Comparison of ENCODE assay signal across 7 cellular contexts in genomic region chr2:8613207-8613999, GRCh38.
DNase-seq lines count a peak whose midpoint lies in the region; ATAC-seq and TF ChIP-seq lines count a peak whose summit lies in the region.
"Not testable (repeated sequence)": the region's sequence is repeated elsewhere in the genome, so short reads cannot be mapped to it uniquely, and the experiment has no call there.

No MANE protein-coding gene starts in this region.

- H3K14ac ChIP-seq in trophoblast cell (ENCODE audit: low read length) = peak overlapping the region; percentile 42

- not testable (repeated sequence) for H3K36me3 Mint-ChIP-seq in activated T-cell treated with anti-CD3 and anti-CD28 coated beads, Interleukin-2, amount 50 U/mL, for 24 hours (ENCODE audit: low read depth); chondrocyte (ENCODE audit: low read depth); mesothelial cell of epicardium; type B pancreatic cell

- not testable (repeated sequence) for H3K4ac ChIP-seq in trophoblast cell (ENCODE audit: low read depth, low read length)

- ATAC-seq in lower lobe of right lung = not testable (repeated sequence)

- not testable (repeated sequence) for H3K4me2 ChIP-seq in trophoblast cell (ENCODE audit: low read length)

- H4K91ac ChIP-seq in trophoblast cell (ENCODE audit: low read depth, low read length) = not testable (repeated sequence)

- H3K79me1 ChIP-seq in trophoblast cell (ENCODE audit: low read length) = peaks cover 17% of the 10 kb centered on the region

- H2AFZ ChIP-seq in trophoblast cell (ENCODE audit: insufficient read depth, low read length, poor library complexity) = not testable (repeated sequence)

- H3K27me3 Mint-ChIP-seq in activated T-cell treated with anti-CD3 and anti-CD28 coated beads, Interleukin-2, amount 50 U/mL, for 24 hours; mesothelial cell of epicardium (ENCODE audit: low read depth); type B pancreatic cell: not testable (repeated sequence)
- H3K27me3 Mint-ChIP-seq in chondrocyte (ENCODE audit: low read depth) = peaks cover 21% of the 10 kb centered on the region

- not testable (repeated sequence) for H2AK5ac ChIP-seq in trophoblast cell (ENCODE audit: low read length)

- H3K27ac Mint-ChIP-seq in activated T-cell treated with anti-CD3 and anti-CD28 coated beads, Interleukin-2, amount 50 U/mL, for 24 hours; chondrocyte (ENCODE audit: unreplicated experiment): not testable (repeated sequence)
- H3K27ac Mint-ChIP-seq in mesothelial cell of epicardium = peak overlapping the region; percentile 60
- H3K27ac Mint-ChIP-seq in type B pancreatic cell = peak overlapping the region; percentile 38

- H4K8ac ChIP-seq in trophoblast cell (ENCODE audit: low read depth, low read length) = not testable (repeated sequence)

- H3K4me1 ChIP-seq in lower lobe of right lung = not testable (repeated sequence)
- H3K4me1 ChIP-seq in trophoblast cell (ENCODE audit: control insufficient read depth in 1 of 2, insufficient read depth in 2 of 2, low read length in 2 of 2) = peaks cover 8 to 19% of the 10 kb centered on the region in 2 experiments

- intact Hi-C loops in lower lobe of right lung (cut with DNase I) = not testable (repeated sequence)

- H2BK12ac ChIP-seq in trophoblast cell (ENCODE audit: low read length) = not testable (repeated sequence)

- H2BK120ac ChIP-seq in trophoblast cell (ENCODE audit: insufficient read depth, low read length, poor library complexity) = not testable (repeated sequence)

- H2BK5ac ChIP-seq in trophoblast cell (ENCODE audit: low read depth, low read length, poor library complexity) = not testable (repeated sequence)

- not testable (repeated sequence) for H3K23ac ChIP-seq in trophoblast cell (ENCODE audit: low read length)

- H3K18ac ChIP-seq in trophoblast cell (ENCODE audit: low read length) = not testable (repeated sequence)

- H3K9me3 Mint-ChIP-seq in activated T-cell treated with anti-CD3 and anti-CD28 coated beads, Interleukin-2, amount 50 U/mL, for 24 hours; chondrocyte (ENCODE audit: low read depth): not testable (repeated sequence)
- H3K9me3 Mint-ChIP-seq in mesothelial cell of epicardium (peaks cover 11% of the 10 kb centered on the region), type B pancreatic cell (peaks cover 11% of the 10 kb centered on the region)

- H3K4me3 ChIP-seq in lower lobe of right lung; trophoblast cell (ENCODE audit: low read depth, low read length): not testable (repeated sequence)

- H3K36me3 ChIP-seq in lower lobe of right lung; trophoblast cell (ENCODE audit: control insufficient read depth in 1 of 2, insufficient read depth in 2 of 2, low read length in 2 of 2): not testable (repeated sequence)

- DNase-seq in activated T-cell treated with anti-CD3 and anti-CD28 coated beads, Interleukin-2, amount 50 U/mL, for 24 hours = peak; percentile 14
- DNase-seq in chondrocyte (ENCODE audit: low spot score) = peak; percentile 50
- DNase-seq in islet precursor cell = peak; percentile 14
- DNase-seq in lower lobe of right lung = peak; percentile 14
- not testable (repeated sequence) for DNase-seq in mesothelial cell of epicardium (ENCODE audit: low spot score in 2 of 2, unreplicated experiment in 2 of 2); trophoblast cell; type B pancreatic cell (ENCODE audit: extremely low spot score, unreplicated experiment)

- TF ChIP-seq CTCF in chondrocyte (IDR thresholded peaks at IDR 0.05); lower lobe of right lung (IDR thresholded peaks at IDR 0.05); mesothelial cell of epicardium (IDR thresholded peaks at IDR 0.05; ENCODE audit: unreplicated experiment); type B pancreatic cell (conservative IDR thresholded peaks at IDR 0.05): not testable (repeated sequence)

- not testable (repeated sequence) for H3K9ac ChIP-seq in trophoblast cell (ENCODE audit: low read length)

- WGBS in trophoblast cell (ENCODE audit: extremely low coverage, insufficient coverage, insufficient read length) = no CpG with 5 or more reads among the region's 8 CpGs

- H3K79me2 ChIP-seq in trophoblast cell (ENCODE audit: control insufficient read depth, insufficient read depth, low read length, poor library complexity) = not testable (repeated sequence)

- not testable (repeated sequence) for H3K9me3 ChIP-seq in lower lobe of right lung; trophoblast cell (ENCODE audit: insufficient read depth, low read depth, low read length)

- peaks cover 13% of the 10 kb centered on the region for H3K4me1 Mint-ChIP-seq in activated T-cell treated with anti-CD3 and anti-CD28 coated beads, Interleukin-2, amount 50 U/mL, for 24 hours (ENCODE audit: low read depth)
- not testable (repeated sequence) for H3K4me1 Mint-ChIP-seq in chondrocyte (ENCODE audit: low read depth)
- peaks cover 56% of the 10 kb centered on the region for H3K4me1 Mint-ChIP-seq in mesothelial cell of epicardium
- peaks cover 27% of the 10 kb centered on the region for H3K4me1 Mint-ChIP-seq in type B pancreatic cell (ENCODE audit: unreplicated experiment)

- not testable (repeated sequence) for H4K12ac ChIP-seq in trophoblast cell (ENCODE audit: low read depth, low read length)

- H3K27ac ChIP-seq in lower lobe of right lung; trophoblast cell (ENCODE audit: low read depth, low read length): not testable (repeated sequence)

- not testable (repeated sequence) for H3K27me3 ChIP-seq in lower lobe of right lung (ENCODE audit: low read depth); trophoblast cell (ENCODE audit: insufficient read depth, low read length)

- not testable (repeated sequence) for H3K4me3 Mint-ChIP-seq in activated T-cell treated with anti-CD3 and anti-CD28 coated beads, Interleukin-2, amount 50 U/mL, for 24 hours; chondrocyte (ENCODE audit: unreplicated experiment); mesothelial cell of epicardium; type B pancreatic cell
